1 cellular context compared by ENCODE assay signal in genomic region chr7:128692623-128693270, GRCh38.
A peak's percentile ranks its signal among the peaks of the same experiment; 100 is the strongest.
TF ChIP-seq lines count a peak whose summit lies in the region.

No MANE protein-coding gene starts in this region.

TF ChIP-seq in HEK293, 187 proteins besides CTCF, POLR2A, EP300 and RAD21 (continued from another document):
- TF ChIP-seq ZBTB44 (tag by site-specific recombination; IDR thresholded peaks at IDR 0.05) = 0 out of 2 replicates have a peak, but pooled peaks have one; percentile 44
- TF ChIP-seq ZNF121 (tag by site-specific recombination; IDR thresholded peaks at IDR 0.05) = no peak
- peak; percentile 73 for TF ChIP-seq ZNF335 (tag by site-specific recombination; conservative IDR thresholded peaks at IDR 0.05)
- TF ChIP-seq ZSCAN5A (tag by site-specific recombination; IDR thresholded peaks at IDR 0.05) = no peak
- no peak for TF ChIP-seq ZBTB6 (tag by site-specific recombination; IDR thresholded peaks at IDR 0.05)
- peak; percentile 74; the same call in 1 of the 2 replicates for TF ChIP-seq ZNF394 (tag by site-specific recombination; IDR thresholded peaks at IDR 0.05; ENCODE audit: borderline replicate concordance)
- no peak for TF ChIP-seq ZNF311 (tag by site-specific recombination; IDR thresholded peaks at IDR 0.05; ENCODE audit: borderline replicate concordance)
- TF ChIP-seq ZNF530 (tag by site-specific recombination; IDR thresholded peaks at IDR 0.05; ENCODE audit: low read depth) = no peak
- no peak for TF ChIP-seq ZNF785 (tag by site-specific recombination; IDR thresholded peaks at IDR 0.05)
- no peak for TF ChIP-seq ZNF2 (tag by site-specific recombination; IDR thresholded peaks at IDR 0.05)
- 0 out of 2 replicates have a peak, but pooled peaks have one; percentile 50 for TF ChIP-seq PRDM6 (tag by site-specific recombination; IDR thresholded peaks at IDR 0.05)
- TF ChIP-seq ZNF792 (tag by site-specific recombination; IDR thresholded peaks at IDR 0.05) = no peak
- no peak for TF ChIP-seq KLF8 (tag by site-specific recombination; IDR thresholded peaks at IDR 0.05)
- no peak for TF ChIP-seq ZXDB (tag by site-specific recombination; IDR thresholded peaks at IDR 0.05)
- TF ChIP-seq ZNF302 (tag by site-specific recombination; IDR thresholded peaks at IDR 0.05; ENCODE audit: low read depth) = no peak
- TF ChIP-seq PRDM4 (tag by site-specific recombination; IDR thresholded peaks at IDR 0.05) = 0 out of 2 replicates have a peak, but pooled peaks have one; percentile 15
- no peak for TF ChIP-seq ZNF777 (tag by site-specific recombination; IDR thresholded peaks at IDR 0.05; ENCODE audit: borderline replicate concordance)
- peak; percentile 51; the same call in 1 of the 2 replicates for TF ChIP-seq OSR2 (tag by site-specific recombination; IDR thresholded peaks at IDR 0.05)
- TF ChIP-seq SP7 (tag by site-specific recombination; IDR thresholded peaks at IDR 0.05) = peak; percentile 67; the same call in 1 of the 2 replicates
- TF ChIP-seq ZBTB17 (tag by site-specific recombination; IDR thresholded peaks at IDR 0.05) = peak; percentile 87
